Comparison of ENCODE assay signal across 19 cellular contexts in genomic region chr4:87251104-87251503, GRCh38. TPM values are rescaled to one million over a fixed set of nuclear protein-coding genes. Genes with fewer than 3 reads are reported as not detected.
DNase-seq lines count a peak whose midpoint lies in the region; ATAC-seq and TF ChIP-seq lines count a peak whose summit lies in the region.
"Had no signal": no experiment of that assay in that cellular context is flagged by ENCODE, and none has a peak within 500 bp of the region (broad histone marks: within the 10 kb centered on the region; RNA-seq: fewer than 3 reads in every experiment).

No MANE protein-coding gene starts in this region.

- no peak overlapping the region for H3K4me3 ChIP-seq in CD8-positive, alpha-beta T cell (ENCODE audit: low read depth, low read length)
- H3K4me3 ChIP-seq: body of pancreas, sigmoid colon had no signal

- CTCF ChIA-PET in CD8-positive, alpha-beta T cell (lab: Charles Lee), result no interaction called here

- H3K4me1 ChIP-seq in CD8-positive, alpha-beta T cell (ENCODE audit: insufficient read depth, low read length), result no peaks in the 10 kb centered on the region
- H3K4me1 ChIP-seq: body of pancreas, sigmoid colon had no signal

- POLR2A ChIA-PET in CD8-positive, alpha-beta T cell (lab: Charles Lee), result no interaction called here

- intact Hi-C loops in head of caudate nucleus (cut with DNase I), result no loop called here
- intact Hi-C loops in CD8-positive, alpha-beta T cell (cut with DNase I, micrococcal nuclease), result loop anchor here in 1 of 2 experiments (10.0 kb wide), 1 partner anchor 746 kb away; no protein-coding TSS in a partner anchor

- DNase-seq in C1 segment of cervical spinal cord (lab: John Stamatoyannopoulos, UW), result peak in 12 of 14 donors; percentile 19 to 82 (median 62)
- peak; percentile 6 for DNase-seq in RPMI8226
- peak; percentile 61 to 94 (median 83) for DNase-seq in head of caudate nucleus
- peak in 54 of 56 donors; percentile 4 to 90 (median 67) for DNase-seq in nucleus accumbens (lab: John Stamatoyannopoulos, UW)
- no peak for DNase-seq in CD8-positive, alpha-beta T cell
- no peak for DNase-seq in SK-N-DZ (ENCODE audit: low spot score)
- DNase-seq: activated CD4-positive, alpha-beta T cell treated with anti-CD3 and anti-CD28 coated beads, Interleukin-2, amount 50 U/mL, for 1 hour; activated naive CD4-positive, alpha-beta T cell treated with anti-CD3 and anti-CD28 coated beads, Interleukin-2, amount 10 ng/mL, durations not matched to agents 7 days and 5 days; erythroblast; mesendoderm; NCI-H1417; sigmoid colon; stimulated activated naive CD8-positive, alpha-beta T cell treated with anti-CD3 and anti-CD28 coated beads, Interleukin-15, amount 100 ng/mL, for 72 hours had no signal

- H3K27ac Mint-ChIP-seq in CD8-positive, alpha-beta T cell, result no peak overlapping the region
- H3K27ac Mint-ChIP-seq: activated naive CD4-positive, alpha-beta T cell treated with anti-CD3 and anti-CD28 coated beads, Interleukin-2, amount 10 ng/mL, durations not matched to agents 7 days and 5 days; dendritic cell treated with granulocyte-macrophage colony-stimulating factor and Interleukin-4, amounts not matched to agents 40 ng/mL and 50 ng/mL, for 4 days; nephron; stimulated activated naive CD8-positive, alpha-beta T cell treated with anti-CD3 and anti-CD28 coated beads, Interleukin-15, amount 100 ng/mL, for 72 hours had no signal

- H3K27ac ChIP-seq in CD8-positive, alpha-beta T cell (ENCODE audit: low read depth, low read length), result no peak overlapping the region
- H3K27ac ChIP-seq: body of pancreas, RWPE1, sigmoid colon had no signal

- peaks cover 8% of the 10 kb centered on the region for H3K9me3 Mint-ChIP-seq in CD8-positive, alpha-beta T cell

- H3K36me3 ChIP-seq in CD8-positive, alpha-beta T cell (ENCODE audit: insufficient read depth, low read length), result no peaks in the 10 kb centered on the region
- H3K36me3 ChIP-seq: sigmoid colon had no signal

- no peak overlapping the region for H3K4me3 Mint-ChIP-seq in CD8-positive, alpha-beta T cell
- H3K4me3 Mint-ChIP-seq: activated naive CD4-positive, alpha-beta T cell treated with anti-CD3 and anti-CD28 coated beads, Interleukin-2, amount 10 ng/mL, durations not matched to agents 7 days and 5 days; dendritic cell treated with granulocyte-macrophage colony-stimulating factor and Interleukin-4, amounts not matched to agents 40 ng/mL and 50 ng/mL, for 4 days; nephron; stimulated activated naive CD8-positive, alpha-beta T cell treated with anti-CD3 and anti-CD28 coated beads, Interleukin-15, amount 100 ng/mL, for 72 hours had no signal

- H3K27me3 Mint-ChIP-seq in CD8-positive, alpha-beta T cell (ENCODE audit: low read depth), result no peaks in the 10 kb centered on the region
- H3K27me3 Mint-ChIP-seq: dendritic cell treated with granulocyte-macrophage colony-stimulating factor and Interleukin-4, amounts not matched to agents 40 ng/mL and 50 ng/mL, for 4 days; stimulated activated naive CD8-positive, alpha-beta T cell treated with anti-CD3 and anti-CD28 coated beads, Interleukin-15, amount 100 ng/mL, for 72 hours had no signal

- H3K36me3 Mint-ChIP-seq in CD8-positive, alpha-beta T cell, result no peaks in the 10 kb centered on the region
- H3K36me3 Mint-ChIP-seq: activated naive CD4-positive, alpha-beta T cell treated with anti-CD3 and anti-CD28 coated beads, Interleukin-2, amount 10 ng/mL, durations not matched to agents 7 days and 5 days had no signal

- no peak for TF ChIP-seq CTCF in CD8-positive, alpha-beta T cell (IDR thresholded peaks at IDR 0.05)

- H3K9me3 ChIP-seq in CD8-positive, alpha-beta T cell (ENCODE audit: low read length), result no peaks in the 10 kb centered on the region
- H3K9me3 ChIP-seq: body of pancreas, sigmoid colon had no signal

- no peak for ATAC-seq in CD8-positive, alpha-beta T cell
- ATAC-seq in GM18909 (IDR thresholded peaks at IDR 0.05; ENCODE audit: poor library complexity, unreplicated experiment) (no peak), GM19324 (IDR thresholded peaks at IDR 0.05; ENCODE audit: low FRiP score, unreplicated experiment) (no peak)
- ATAC-seq: body of pancreas; stimulated activated naive CD8-positive, alpha-beta T cell treated with anti-CD3 and anti-CD28 coated beads, Interleukin-15, amount 100 ng/mL, for 72 hours had no signal

- no peaks in the 10 kb centered on the region for H3K27me3 ChIP-seq in CD8-positive, alpha-beta T cell (ENCODE audit: insufficient read depth, low read length)
- H3K27me3 ChIP-seq: body of pancreas, sigmoid colon had no signal

- no peaks in the 10 kb centered on the region for H3K4me1 Mint-ChIP-seq in CD8-positive, alpha-beta T cell (ENCODE audit: low read depth)
- H3K4me1 Mint-ChIP-seq: activated naive CD4-positive, alpha-beta T cell treated with anti-CD3 and anti-CD28 coated beads, Interleukin-2, amount 10 ng/mL, durations not matched to agents 7 days and 5 days; nephron; stimulated activated naive CD8-positive, alpha-beta T cell treated with anti-CD3 and anti-CD28 coated beads, Interleukin-15, amount 100 ng/mL, for 72 hours had no signal

RNA-seq across cellular contexts. Expression of gene KLHL8, which starts 30.7 kb away (rescaled TPM):
- 1 to 10 TPM; 8.2 to 8.7 TPM for total RNA-seq in CD8-positive, alpha-beta T cell
- 16.4 and 17.5 TPM in 2 replicates for polyA plus RNA-seq in SK-N-DZ (2014; cell fraction: cytosol; rRNA removed)
- 3.9 and 4.5 TPM in 2 replicates for polyA plus RNA-seq in SK-N-DZ (2014; cell fraction: nucleus; rRNA removed)

Comparison
In these comparisons a context has a peak if more than half of its experiments do, and no peak if none do; other contexts are left out.
1. DNase-seq: peak in C1 segment of cervical spinal cord (12 of 14), RPMI8226 (single experiment), head of caudate nucleus (42 of 42) and nucleus accumbens (54 of 56); none in CD8-positive, alpha-beta T cell (0 of 7) and SK-N-DZ (single experiment).